ENCODE assay signal across 27 cellular contexts in the genomic region with DNA sequence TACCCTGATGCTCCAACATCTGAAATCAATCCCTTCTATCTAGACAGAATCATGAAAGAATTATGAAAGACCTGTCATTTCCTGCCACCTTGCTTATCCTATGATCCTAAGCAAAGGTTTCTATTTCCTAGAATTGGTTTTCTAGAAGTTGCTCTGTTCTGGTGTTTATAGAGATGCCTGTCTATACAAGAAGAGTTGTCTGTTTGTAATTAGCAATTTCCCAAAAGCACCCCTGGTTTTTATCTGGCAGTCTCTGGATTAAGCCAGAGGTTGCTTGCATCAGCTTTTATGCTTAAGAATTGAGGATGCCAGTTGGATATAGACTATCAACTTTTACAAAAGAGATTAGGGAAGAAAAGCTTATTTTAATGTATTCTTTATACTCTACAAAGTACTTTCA.
"Had no signal": no experiment of that assay in that cellular context is flagged by ENCODE, and none has a peak within 500 bp of the region (broad histone marks: within the 10 kb centered on the region; RNA-seq: fewer than 3 reads in every experiment).

No MANE protein-coding gene starts in this region.

- H3K4me3 ChIP-seq: left ventricle myocardium inferior, lung, pancreas, prostate gland, skin epidermis, stomach, testis, thyroid gland, transverse colon, upper lobe of left lung, vagina had no signal

- DNase-seq: islet precursor cell; left ventricle myocardium inferior; mesendoderm; naive B cell; natural killer cell; nephron progenitor cell; nucleus accumbens; pancreas; posterior cingulate gyrus; retina; right cardiac atrium; stimulated activated CD4-positive, alpha-beta T cell treated with anti-CD3 and anti-CD28 coated beads, Interleukin-12 subunit alpha, Interleukin-12 subunit beta, amount 100 ng/mL, for 4 hours; stimulated activated CD4-positive, alpha-beta T cell treated with anti-CD3 and anti-CD28 coated beads, Interleukin-15, amount 100 ng/mL, for 24 hours; stimulated activated CD4-positive, alpha-beta T cell treated with anti-CD3 and anti-CD28 coated beads, Interleukin-2, amount 100 ng/mL, for 24 hours; stimulated activated CD4-positive, alpha-beta T cell treated with anti-CD3 and anti-CD28 coated beads, Interleukin-4, amount 100 ng/mL, for 1 hour; stimulated activated naive B cell treated with anti-CD40 and anti-IgM and Interleukin-4, amounts not matched to agents 10 μg/mL and 1 μg/mL and 100 μg/mL, for 72 hours; stimulated activated naive CD8-positive, alpha-beta T cell treated with anti-CD3 and anti-CD28 coated beads, Interleukin-15, Interleukin-2, amounts not matched to agents 100 U/mL and 50 U/mL, for 24 hours; stomach; testis; thyroid gland; transverse colon; upper lobe of left lung had no signal

- H3K27ac ChIP-seq: left ventricle myocardium inferior, pancreas, prostate gland, skin epidermis, stomach, testis, thyroid gland, transverse colon, upper lobe of left lung, vagina had no signal

- ATAC-seq: natural killer cell; pancreas; right cardiac atrium; sciatic nerve; stimulated activated naive B cell treated with anti-CD40 and anti-IgM and Interleukin-4, amounts not matched to agents 10 μg/mL and 1 μg/mL and 100 μg/mL, for 72 hours; stimulated activated naive CD8-positive, alpha-beta T cell treated with anti-CD3 and anti-CD28 coated beads, Interleukin-15, Interleukin-2, amounts not matched to agents 100 U/mL and 50 U/mL, for 24 hours had no signal

- H3K4me1 ChIP-seq: left ventricle myocardium inferior, pancreas, prostate gland, stomach, testis, transverse colon, upper lobe of left lung, vagina had no signal

- H3K9me3 ChIP-seq: left ventricle myocardium inferior, pancreas, prostate gland, stomach, testis, thyroid gland, transverse colon, upper lobe of left lung, vagina had no signal

- H3K27me3 ChIP-seq: pancreas, stomach, testis, thyroid gland, transverse colon, upper lobe of left lung, vagina had no signal

- H3K36me3 ChIP-seq: left ventricle myocardium inferior, pancreas, prostate gland, stomach, thyroid gland, transverse colon, upper lobe of left lung, vagina had no signal
